10 cellular contexts compared by ENCODE assay signal in the genomic region with DNA sequence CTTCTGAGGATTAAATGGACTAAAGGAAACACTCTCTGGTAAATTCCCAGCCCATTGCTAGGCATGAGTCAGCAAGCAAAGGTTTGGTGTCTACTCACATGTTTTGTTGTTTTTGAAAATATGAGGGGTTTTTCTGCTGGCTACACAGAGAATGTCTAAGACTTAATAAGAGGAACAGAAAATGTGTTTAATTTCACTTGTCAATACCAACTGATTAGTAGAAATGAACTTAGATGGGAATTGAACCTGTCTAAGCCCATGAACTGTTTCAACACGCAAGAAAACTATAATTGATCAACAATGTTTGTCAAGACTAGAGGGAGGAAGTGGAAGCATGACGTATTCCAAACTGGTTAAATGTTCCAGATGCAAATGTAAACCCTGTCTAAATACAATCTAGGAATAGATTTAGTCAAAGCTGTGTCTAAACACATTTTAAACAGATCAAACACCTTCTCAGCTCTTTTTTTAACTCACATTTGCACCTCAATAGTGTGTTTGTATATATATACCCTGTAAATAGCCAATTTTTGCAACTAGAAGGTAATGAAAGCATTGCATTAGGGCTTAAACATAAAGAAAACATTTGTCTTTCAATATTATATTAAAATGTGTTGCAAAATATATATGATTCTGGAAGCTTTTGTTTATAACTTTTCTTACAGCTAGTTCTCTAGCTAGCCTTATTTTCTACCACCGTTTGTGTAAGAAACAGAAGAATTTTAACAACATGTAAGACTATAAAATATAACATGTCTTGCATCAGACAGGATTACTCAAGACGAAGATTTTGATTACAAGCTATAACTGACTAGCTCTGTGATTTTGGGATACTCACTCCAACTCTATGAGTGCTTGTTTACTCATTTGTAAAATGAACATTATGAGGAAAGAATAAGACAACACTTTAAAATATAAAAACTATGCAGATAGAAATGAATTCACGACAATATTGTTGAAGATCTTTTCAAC.
DNase-seq lines count a peak whose midpoint lies in the region; ATAC-seq and TF ChIP-seq lines count a peak whose summit lies in the region.
"Had no signal": no experiment of that assay in that cellular context is flagged by ENCODE, and none has a peak within 500 bp of the region (broad histone marks: within the 10 kb centered on the region; RNA-seq: fewer than 3 reads in every experiment).

No MANE protein-coding gene starts in this region.

- H3K27me3 Mint-ChIP-seq in osteocyte (ENCODE audit: unreplicated experiment) = no peaks in the 10 kb centered on the region
- H3K27me3 Mint-ChIP-seq: activated B cell treated with CpG ODN at 0.5 μM for 24 hours had no signal

- intact Hi-C loops in spleen (cut with DNase I; ENCODE audit: low total_unique reads) = no loop called here
- intact Hi-C loops in body of pancreas (cut with DNase I) = no loop called here

- no peaks in the 10 kb centered on the region for H3K36me3 ChIP-seq in SJSA1
- H3K36me3 ChIP-seq in spleen = no peaks in the 10 kb centered on the region
- H3K36me3 ChIP-seq in body of pancreas (replicated peaks in 1 of 2; ENCODE audit: insufficient read depth in 1 of 2, low read depth in 2 of 2) = no peaks in the 10 kb centered on the region

- TF ChIP-seq POLR2A in spleen (IDR thresholded peaks at IDR 0.05) = no peak
- TF ChIP-seq POLR2A in body of pancreas (IDR thresholded peaks at IDR 0.05) = no peak

- no peaks in the 10 kb centered on the region for H3K9me3 Mint-ChIP-seq in osteocyte (ENCODE audit: unreplicated experiment)
- H3K9me3 Mint-ChIP-seq: activated B cell treated with CpG ODN at 0.5 μM for 24 hours had no signal

- H3K27me3 ChIP-seq in SJSA1 (replicated peaks) (no peaks in the 10 kb centered on the region), spleen (replicated peaks in 1 of 7) (no peaks in the 10 kb centered on the region), body of pancreas (no peaks in the 10 kb centered on the region)

- no peaks in the 10 kb centered on the region for H3K36me3 Mint-ChIP-seq in osteocyte (ENCODE audit: unreplicated experiment)

- H3K4me3 ChIP-seq in SJSA1 (no peak overlapping the region), spleen (no peak overlapping the region), body of pancreas (no peak overlapping the region)

- H3K27ac ChIP-seq in SJSA1 (peak overlapping the region; percentile 46; the same call in 1 of the 2 replicates), spleen (no peak overlapping the region), body of pancreas (no peak overlapping the region)

- no peaks in the 10 kb centered on the region for H3K9me3 ChIP-seq in SJSA1 (replicated peaks)
- H3K9me3 ChIP-seq in spleen = no peaks in the 10 kb centered on the region
- no peaks in the 10 kb centered on the region for H3K9me3 ChIP-seq in body of pancreas

- no peak overlapping the region for H3K4me3 Mint-ChIP-seq in osteocyte (ENCODE audit: unreplicated experiment)
- H3K4me3 Mint-ChIP-seq: activated B cell treated with CpG ODN at 0.5 μM for 24 hours had no signal

- ATAC-seq in GM19025 (IDR thresholded peaks at IDR 0.05; ENCODE audit: low read depth, unreplicated experiment) = peak; percentile 81
- peak; percentile 78 for ATAC-seq in HG02970 (IDR thresholded peaks at IDR 0.05; ENCODE audit: low FRiP score, unreplicated experiment)
- no peak for ATAC-seq in body of pancreas

- 58 to 82% (median 67%) methylated on average over 5 of the region's 5 CpGs for WGBS in spleen, 5 donors
- 65 to 66% methylated on average over 5 of the region's 5 CpGs for WGBS in body of pancreas, 2 donors

- peak overlapping the region; percentile 75 for H3K27ac Mint-ChIP-seq in osteocyte (ENCODE audit: unreplicated experiment)
- H3K27ac Mint-ChIP-seq: activated B cell treated with CpG ODN at 0.5 μM for 24 hours had no signal

- peaks cover 24% of the 10 kb centered on the region for H3K4me1 Mint-ChIP-seq in osteocyte (ENCODE audit: unreplicated experiment)
- H3K4me1 Mint-ChIP-seq: activated B cell treated with CpG ODN at 0.5 μM for 24 hours had no signal

- no peak for TF ChIP-seq CTCF in osteocyte (IDR thresholded peaks at IDR 0.05)
- no peak for TF ChIP-seq CTCF in spleen (IDR thresholded peaks at IDR 0.05 in 8 of 11, conservative IDR thresholded peaks at IDR 0.05 in 3 of 11)
- TF ChIP-seq CTCF in body of pancreas (IDR thresholded peaks at IDR 0.05) = no peak

- peak in 1 of 2 experiments; percentile 6 for DNase-seq in SJSA1 (ENCODE audit: low read depth in 1 of 2, low spot score in 2 of 2)
- no peak for DNase-seq in osteocyte (ENCODE audit: extremely low spot score, unreplicated experiment)
- no peak for DNase-seq in GM19238 (ENCODE audit: insufficient read length, low spot score)
- DNase-seq in activated CD4-positive, alpha-beta T cell treated with anti-CD3 and anti-CD28 coated beads, Interleukin-2, amount 50 U/mL, for 4 hours = no peak
- no peak for DNase-seq in spleen
- no peak for DNase-seq in body of pancreas
- DNase-seq: activated B cell treated with CpG ODN at 0.5 μM for 24 hours, NCI-H1105 had no signal

- H3K4me1 ChIP-seq in SJSA1 (replicated peaks) (no peaks in the 10 kb centered on the region; the same call in 1 of the 2 replicates), spleen (no peaks in the 10 kb centered on the region), body of pancreas (no peaks in the 10 kb centered on the region)
